8 cellular contexts compared by ENCODE assay signal in the genomic region with DNA sequence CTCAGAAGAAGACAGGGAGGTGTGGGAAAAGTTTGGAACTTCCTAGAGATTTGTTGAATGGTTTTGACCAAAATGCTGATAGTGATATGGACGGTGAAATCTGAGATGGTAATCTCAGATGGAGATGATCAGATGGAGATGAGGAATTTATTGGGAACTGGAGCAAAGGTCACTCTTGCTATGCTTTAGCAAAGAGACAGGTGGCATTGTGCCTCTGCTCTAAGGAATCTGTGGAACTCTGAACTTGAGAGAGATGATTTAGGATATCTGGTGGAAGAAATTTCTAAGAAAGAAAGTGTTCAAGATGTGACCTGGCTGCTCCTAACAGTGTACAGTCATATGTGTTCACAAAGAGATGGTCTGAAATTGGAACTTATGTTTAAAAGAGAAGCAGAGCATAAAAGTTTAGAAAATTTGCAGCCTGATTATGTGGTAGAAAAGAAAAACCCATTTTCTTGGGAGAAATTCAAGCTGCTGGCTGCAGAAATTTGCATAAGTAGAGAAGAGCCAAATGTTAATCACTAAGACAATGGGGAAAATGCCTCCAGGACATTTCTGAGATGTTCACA. TPM values are rescaled to one million over a fixed set of nuclear protein-coding genes. Genes with fewer than 3 reads are reported as not detected.
DNase-seq lines count a peak whose midpoint lies in the region; ATAC-seq and TF ChIP-seq lines count a peak whose summit lies in the region.
"Not testable (repeated sequence)": the region's sequence is repeated elsewhere in the genome, so short reads cannot be mapped to it uniquely, and the experiment has no call there.
"Had no signal": no experiment of that assay in that cellular context is flagged by ENCODE, and none has a peak within 500 bp of the region (broad histone marks: within the 10 kb centered on the region; RNA-seq: fewer than 3 reads in every experiment).

No MANE protein-coding gene starts in this region.

- H2AFZ ChIP-seq in H9 (ENCODE audit: low read length), result not testable (repeated sequence)

- not testable (repeated sequence) for H3K9me3 ChIP-seq in H9 (ENCODE audit: control insufficient read depth, low read depth, low read length)
- H3K9me3 ChIP-seq in NT2/D1 (ENCODE audit: insufficient read depth, low read length), result peaks cover 44% of the 10 kb centered on the region

- not testable (repeated sequence) for H2AK5ac ChIP-seq in H9 (ENCODE audit: insufficient read length, low read length)

- peaks cover 25 to 31% of the 10 kb centered on the region in 2 experiments for H3K4me1 Mint-ChIP-seq in H9
- peaks cover 19% of the 10 kb centered on the region for H3K4me1 Mint-ChIP-seq in activated CD4-positive, alpha-beta memory T cell treated with anti-CD3 and anti-CD28 coated beads for 36 hours (ENCODE audit: low read depth)
- H3K4me1 Mint-ChIP-seq in activated T-helper 17 cell treated with anti-CD3 and anti-CD28 coated beads, Interleukin-2, amount 50 U/mL, for 72 hours, result peaks cover 16% of the 10 kb centered on the region
- H3K4me1 Mint-ChIP-seq in activated naive CD8-positive, alpha-beta T cell treated with anti-CD3 and anti-CD28 coated beads for 36 hours, result not testable (repeated sequence)
- peaks cover 13 to 47% of the 10 kb centered on the region in 2 donors for H3K4me1 Mint-ChIP-seq in natural killer cell treated with Interleukin-12 subunit alpha and Interleukin-12 subunit beta and Interleukin-15 and Interleukin-18, amount 100 ng/mL, for 72 hours (ENCODE audit: low read depth in 2 of 2)

- H2BK120ac ChIP-seq in H9 (ENCODE audit: low read depth, low read length, poor library complexity, severe bottlenecking), result not testable (repeated sequence)

- POLR2A ChIA-PET in activated CD4-positive, alpha-beta memory T cell treated with anti-CD3 and anti-CD28 coated beads for 36 hours (lab: Charles Lee), result not testable (repeated sequence)

- not testable (repeated sequence) for H4K91ac ChIP-seq in H9 (ENCODE audit: insufficient read length, low read depth, low read length)

- H3K9ac ChIP-seq in H9 (ENCODE audit: extremely low read depth, insufficient read length, low read length); NT2/D1 (ENCODE audit: insufficient read length, low read depth): not testable (repeated sequence)

- H3K9me3 Mint-ChIP-seq in H9, result peaks cover 21 to 26% of the 10 kb centered on the region in 2 experiments
- peaks cover 40% of the 10 kb centered on the region for H3K9me3 Mint-ChIP-seq in activated CD4-positive, alpha-beta memory T cell treated with anti-CD3 and anti-CD28 coated beads for 36 hours
- H3K9me3 Mint-ChIP-seq in activated T-helper 17 cell treated with anti-CD3 and anti-CD28 coated beads, Interleukin-2, amount 50 U/mL, for 72 hours, result peaks cover 14% of the 10 kb centered on the region
- H3K9me3 Mint-ChIP-seq in activated naive CD8-positive, alpha-beta T cell treated with anti-CD3 and anti-CD28 coated beads for 36 hours, result peaks cover 26% of the 10 kb centered on the region
- peaks cover 22% of the 10 kb centered on the region for H3K9me3 Mint-ChIP-seq in natural killer cell treated with Interleukin-12 subunit alpha and Interleukin-12 subunit beta and Interleukin-15 and Interleukin-18, amount 100 ng/mL, for 72 hours

- not testable (repeated sequence) for H2BK12ac ChIP-seq in H9 (ENCODE audit: insufficient read length, low read depth, low read length)

- H3K36me3 ChIP-seq in NT2/D1 (ENCODE audit: insufficient read depth, insufficient read length, low read length), result not testable (repeated sequence)

- not testable (repeated sequence) for H3K4me3 ChIP-seq in NT2/D1 (ENCODE audit: insufficient read length, low read depth)

- H3K27me3 ChIP-seq in H9 (ENCODE audit: insufficient read depth, low read length); NT2/D1 (ENCODE audit: insufficient read depth, insufficient read length); foreskin keratinocyte: not testable (repeated sequence)

- peak overlapping the region in 1 of 3 experiments; percentile 26; a peak in 2 of 7 replicates for H3K27ac Mint-ChIP-seq in H9
- peak overlapping the region; percentile 82 for H3K27ac Mint-ChIP-seq in activated CD4-positive, alpha-beta memory T cell treated with anti-CD3 and anti-CD28 coated beads for 36 hours
- peak overlapping the region; percentile 80 for H3K27ac Mint-ChIP-seq in activated T-helper 17 cell treated with anti-CD3 and anti-CD28 coated beads, Interleukin-2, amount 50 U/mL, for 72 hours
- peak overlapping the region; percentile 53 for H3K27ac Mint-ChIP-seq in activated naive CD8-positive, alpha-beta T cell treated with anti-CD3 and anti-CD28 coated beads for 36 hours
- peak overlapping the region; percentile 89 to 90 for H3K27ac Mint-ChIP-seq in natural killer cell treated with Interleukin-12 subunit alpha and Interleukin-12 subunit beta and Interleukin-15 and Interleukin-18, amount 100 ng/mL, for 72 hours

- TF ChIP-seq CTCF in H9 (conservative IDR thresholded peaks at IDR 0.05) (peak; percentile 35; the same call in 2 of the 3 replicates), foreskin keratinocyte (conservative IDR thresholded peaks at IDR 0.05) (peak; percentile 31)

- H4K8ac ChIP-seq in H9 (replicated peaks; ENCODE audit: insufficient read length, low read depth, low read length), result not testable (repeated sequence)

- not testable (repeated sequence) for H3K4me2 ChIP-seq in H9 (ENCODE audit: insufficient read depth, insufficient read length, low read length)

- intact Hi-C loops in activated CD4-positive, alpha-beta memory T cell treated with anti-CD3 and anti-CD28 coated beads for 36 hours (cut with micrococcal nuclease), result loop anchor here (1.0 kb wide), 1 partner anchor 9 kb away; no protein-coding TSS in a partner anchor

- H3T11ph ChIP-seq in H9 (ENCODE audit: low read length), result not testable (repeated sequence)

- CTCF ChIA-PET in activated CD4-positive, alpha-beta memory T cell treated with anti-CD3 and anti-CD28 coated beads for 36 hours (lab: Charles Lee), result not testable (repeated sequence)

- not testable (repeated sequence) for H3K79me1 ChIP-seq in H9 (ENCODE audit: insufficient read depth, low read depth, low read length, poor library complexity, severe bottlenecking)

- not testable (repeated sequence) for DNase-seq in H9; activated CD4-positive, alpha-beta memory T cell treated with anti-CD3 and anti-CD28 coated beads for 36 hours; activated naive CD8-positive, alpha-beta T cell treated with anti-CD3 and anti-CD28 coated beads for 36 hours; foreskin keratinocyte; natural killer cell treated with Interleukin-12 subunit alpha and Interleukin-12 subunit beta and Interleukin-15 and Interleukin-18, amount 100 ng/mL, for 72 hours (ENCODE audit: low spot score)
- peak; percentile 46 for DNase-seq in NT2/D1 (ENCODE audit: low read depth, low spot score)

- no CpG with 5 or more reads among the region's 1 CpG for WGBS in H9 (ENCODE audit: extremely low coverage, insufficient read length, low lambda C conversion rate)

- H4K20me1 ChIP-seq in H9 (ENCODE audit: control insufficient read depth, insufficient read depth, insufficient read length), result not testable (repeated sequence)

- not testable (repeated sequence) for H3K27ac ChIP-seq in H9 (ENCODE audit: insufficient read length, low read depth, low read length); foreskin keratinocyte

- H3K23me2 ChIP-seq in H9 (ENCODE audit: insufficient read length, low read depth, low read length, poor library complexity, severe bottlenecking), result not testable (repeated sequence)

- H4K5ac ChIP-seq in H9 (ENCODE audit: insufficient read length, low read depth, low read length), result not testable (repeated sequence)

- H2BK5ac ChIP-seq in H9 (ENCODE audit: insufficient read length, low read length), result not testable (repeated sequence)

- H3K18ac ChIP-seq in H9 (ENCODE audit: insufficient read length, low read depth, low read length), result not testable (repeated sequence)

- peak; percentile 22 for ATAC-seq in activated T-helper 17 cell treated with anti-CD3 and anti-CD28 coated beads, Interleukin-2, amount 50 U/mL, for 72 hours (replicated peaks)
- ATAC-seq in foreskin keratinocyte; natural killer cell treated with Interleukin-12 subunit alpha and Interleukin-12 subunit beta and Interleukin-15 and Interleukin-18, amount 100 ng/mL, for 72 hours: not testable (repeated sequence)

- not testable (repeated sequence) for H2BK15ac ChIP-seq in H9 (ENCODE audit: low read depth, low read length)

- H3K27me3 Mint-ChIP-seq in H9 (ENCODE audit: low read depth); activated CD4-positive, alpha-beta memory T cell treated with anti-CD3 and anti-CD28 coated beads for 36 hours; activated T-helper 17 cell treated with anti-CD3 and anti-CD28 coated beads, Interleukin-2, amount 50 U/mL, for 72 hours; activated naive CD8-positive, alpha-beta T cell treated with anti-CD3 and anti-CD28 coated beads for 36 hours; natural killer cell treated with Interleukin-12 subunit alpha and Interleukin-12 subunit beta and Interleukin-15 and Interleukin-18, amount 100 ng/mL, for 72 hours: not testable (repeated sequence)

- not testable (repeated sequence) for H3K4ac ChIP-seq in H9 (ENCODE audit: low read depth, low read length)

- H3K79me2 ChIP-seq in H9 (ENCODE audit: insufficient read depth, low read length), result not testable (repeated sequence)

- H3K36me3 Mint-ChIP-seq in H9 (ENCODE audit: insufficient read depth in 1 of 3, low read depth in 3 of 3), result peaks cover 19 to 28% (median 20%) of the 10 kb centered on the region in 3 experiments
- peaks cover 37% of the 10 kb centered on the region for H3K36me3 Mint-ChIP-seq in activated CD4-positive, alpha-beta memory T cell treated with anti-CD3 and anti-CD28 coated beads for 36 hours
- peaks cover 15% of the 10 kb centered on the region for H3K36me3 Mint-ChIP-seq in activated T-helper 17 cell treated with anti-CD3 and anti-CD28 coated beads, Interleukin-2, amount 50 U/mL, for 72 hours (ENCODE audit: low read depth)
- H3K36me3 Mint-ChIP-seq in activated naive CD8-positive, alpha-beta T cell treated with anti-CD3 and anti-CD28 coated beads for 36 hours, result peaks cover 30% of the 10 kb centered on the region
- H3K36me3 Mint-ChIP-seq in natural killer cell treated with Interleukin-12 subunit alpha and Interleukin-12 subunit beta and Interleukin-15 and Interleukin-18, amount 100 ng/mL, for 72 hours, result peaks cover 41% of the 10 kb centered on the region

- not testable (repeated sequence) for H3K4me3 Mint-ChIP-seq in H9; activated CD4-positive, alpha-beta memory T cell treated with anti-CD3 and anti-CD28 coated beads for 36 hours; activated naive CD8-positive, alpha-beta T cell treated with anti-CD3 and anti-CD28 coated beads for 36 hours
- peak overlapping the region; percentile 64 for H3K4me3 Mint-ChIP-seq in activated T-helper 17 cell treated with anti-CD3 and anti-CD28 coated beads, Interleukin-2, amount 50 U/mL, for 72 hours
- peak overlapping the region; percentile 77 for H3K4me3 Mint-ChIP-seq in natural killer cell treated with Interleukin-12 subunit alpha and Interleukin-12 subunit beta and Interleukin-15 and Interleukin-18, amount 100 ng/mL, for 72 hours

- H2BK20ac ChIP-seq in H9 (ENCODE audit: low read depth, low read length, poor library complexity, severe bottlenecking), result not testable (repeated sequence)

- not testable (repeated sequence) for H3K4me1 ChIP-seq in H9 (ENCODE audit: insufficient read depth, low read length); NT2/D1 (ENCODE audit: insufficient read depth, insufficient read length); foreskin keratinocyte

- not testable (repeated sequence) for H3K14ac ChIP-seq in H9 (ENCODE audit: insufficient read depth, low read length)

- H3K56ac ChIP-seq in H9 (ENCODE audit: insufficient read length, low read depth, low read length), result not testable (repeated sequence)

- not testable (repeated sequence) for H3K23ac ChIP-seq in H9 (ENCODE audit: insufficient read length, low read depth, low read length)

RNA-seq across cellular contexts. Expression of a gene that starts 25.3 kb away (rescaled TPM):
- total RNA-seq in H9 (2021), result 28.1 and 28.6 TPM in 2 replicates
- total RNA-seq in activated CD4-positive, alpha-beta memory T cell treated with anti-CD3 and anti-CD28 coated beads for 36 hours, result 10 to 100 TPM; 31.0 to 34.7 TPM
- 10 to 100 TPM; 23.5 to 39.0 TPM for total RNA-seq in activated T-helper 17 cell treated with anti-CD3 and anti-CD28 coated beads, Interleukin-2, amount 50 U/mL, for 72 hours
- total RNA-seq in activated naive CD8-positive, alpha-beta T cell treated with anti-CD3 and anti-CD28 coated beads for 36 hours, result 10 to 100 TPM; 24.9 to 26.0 TPM
- 13.5 and 14.6 TPM in 2 replicates for total RNA-seq in foreskin keratinocyte
- 22.3 and 22.5 TPM in 2 replicates for polyA plus RNA-seq in foreskin keratinocyte
- 10 to 100 TPM; 41.4 to 43.3 TPM for total RNA-seq in natural killer cell treated with Interleukin-12 subunit alpha and Interleukin-12 subunit beta and Interleukin-15 and Interleukin-18, amount 100 ng/mL, for 72 hours

RNA-seq across cellular contexts. Expression of a gene that starts 38.5 kb away (rescaled TPM):
- total RNA-seq in H9 (2021), result 3.3 and 3.9 TPM in 2 replicates
- total RNA-seq in activated CD4-positive, alpha-beta memory T cell treated with anti-CD3 and anti-CD28 coated beads for 36 hours, result 1 to 10 TPM; 9.4 to 9.8 TPM
- 10 to 100 TPM in 1 of 2 donors, 1 to 10 TPM in 1; 7.5 to 43.2 TPM for total RNA-seq in activated T-helper 17 cell treated with anti-CD3 and anti-CD28 coated beads, Interleukin-2, amount 50 U/mL, for 72 hours
- 10 to 100 TPM; 11.4 to 11.5 TPM for total RNA-seq in activated naive CD8-positive, alpha-beta T cell treated with anti-CD3 and anti-CD28 coated beads for 36 hours
- total RNA-seq in foreskin keratinocyte, result 0.20 and 0.28 TPM in 2 replicates
- 0.19 TPM in 2 replicates for polyA plus RNA-seq in foreskin keratinocyte
- total RNA-seq in natural killer cell treated with Interleukin-12 subunit alpha and Interleukin-12 subunit beta and Interleukin-15 and Interleukin-18, amount 100 ng/mL, for 72 hours, result 1 to 10 TPM; 7.0 to 8.8 TPM
- total RNA-seq: A673 had no signal
